In the genomic region with DNA sequence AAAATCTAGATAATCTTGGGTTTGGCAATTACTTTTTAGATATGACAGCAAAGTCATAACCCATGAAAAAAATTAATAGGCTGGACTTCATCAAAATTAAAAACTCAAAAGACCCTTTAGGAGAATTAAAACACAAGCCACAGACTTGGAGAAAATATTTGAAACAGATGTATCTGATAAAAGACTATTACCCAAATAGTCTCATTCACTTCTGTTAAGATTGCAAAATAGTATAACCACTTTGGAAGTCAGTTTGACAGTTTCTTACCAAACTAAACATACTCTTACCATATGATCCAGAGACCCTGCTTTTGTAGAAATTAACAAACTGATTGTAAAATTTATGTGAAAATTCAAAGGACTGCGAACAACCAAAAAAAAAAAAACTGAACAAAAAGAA, we compare ENCODE assay signal across 21 cellular contexts. TPM values are rescaled to one million over a fixed set of nuclear protein-coding genes. Genes with fewer than 3 reads are reported as not detected.
"Had no signal": no experiment of that assay in that cellular context is flagged by ENCODE, and none has a peak within 500 bp of the region (broad histone marks: within the 10 kb centered on the region; RNA-seq: fewer than 3 reads in every experiment).

No MANE protein-coding gene starts in this region.

- H3K36me3 ChIP-seq: colonic mucosa, heart left ventricle, neutrophil, right atrium auricular region, sigmoid colon, tibial nerve had no signal

- H3K36me3 Mint-ChIP-seq: naive thymus-derived CD8-positive, alpha-beta T cell; stimulated activated naive B cell treated with anti-CD40 and anti-IgM and Interleukin-4, amounts not matched to agents 10 μg/mL and 1 μg/mL and 100 μg/mL, for 72 hours had no signal

- H3K4me3 Mint-ChIP-seq: naive thymus-derived CD8-positive, alpha-beta T cell; stimulated activated naive B cell treated with anti-CD40 and anti-IgM and Interleukin-4, amounts not matched to agents 10 μg/mL and 1 μg/mL and 100 μg/mL, for 72 hours; stimulated activated naive CD8-positive, alpha-beta T cell treated with anti-CD3 and anti-CD28 coated beads, Interleukin-15, amount 100 ng/mL, for 72 hours had no signal

- H3K9me3 Mint-ChIP-seq: naive thymus-derived CD8-positive, alpha-beta T cell; stimulated activated naive CD8-positive, alpha-beta T cell treated with anti-CD3 and anti-CD28 coated beads, Interleukin-15, amount 100 ng/mL, for 72 hours had no signal

- H3K4me1 Mint-ChIP-seq: stimulated activated naive CD8-positive, alpha-beta T cell treated with anti-CD3 and anti-CD28 coated beads, Interleukin-15, amount 100 ng/mL, for 72 hours had no signal

- H3K27ac ChIP-seq: colonic mucosa, heart left ventricle, neutrophil, right atrium auricular region, sigmoid colon, skin epidermis, testis, tibial nerve had no signal

- DNase-seq: colonic mucosa; dermis blood vessel endothelial cell; heart left ventricle; hippocampal formation; kidney glomerular epithelial cell; mammary epithelial cell; mucosa of descending colon; naive thymus-derived CD8-positive, alpha-beta T cell; posterior cingulate gyrus; sigmoid colon; stimulated activated CD4-positive, alpha-beta T cell treated with anti-CD3 and anti-CD28 coated beads, Interleukin-2, amount 100 ng/mL, for 24 hours; stimulated activated CD4-positive, alpha-beta T cell treated with anti-CD3 and anti-CD28 coated beads, Interleukin-4, amount 100 ng/mL, for 4 hours; stimulated activated naive B cell treated with anti-CD40 and anti-IgM and Interleukin-4, amounts not matched to agents 10 μg/mL and 1 μg/mL and 100 μg/mL, for 72 hours; stimulated activated naive CD8-positive, alpha-beta T cell treated with anti-CD3 and anti-CD28 coated beads, Interleukin-15, amount 100 ng/mL, for 72 hours; testis had no signal

- H3K27ac Mint-ChIP-seq: naive thymus-derived CD8-positive, alpha-beta T cell; stimulated activated naive B cell treated with anti-CD40 and anti-IgM and Interleukin-4, amounts not matched to agents 10 μg/mL and 1 μg/mL and 100 μg/mL, for 72 hours; stimulated activated naive CD8-positive, alpha-beta T cell treated with anti-CD3 and anti-CD28 coated beads, Interleukin-15, amount 100 ng/mL, for 72 hours had no signal

- H3K4me3 ChIP-seq: colonic mucosa, heart left ventricle, mucosa of descending colon, right atrium auricular region, sigmoid colon, skin epidermis, testis, tibial nerve had no signal

- H3K9me3 ChIP-seq: colonic mucosa, heart left ventricle, mucosa of descending colon, neutrophil, right atrium auricular region, sigmoid colon, testis, tibial nerve had no signal

- H3K27me3 ChIP-seq: colonic mucosa, neutrophil, right atrium auricular region, sigmoid colon, testis, tibial nerve had no signal

- ATAC-seq: esophagus mucosa; heart left ventricle; mucosa of descending colon; naive thymus-derived CD8-positive, alpha-beta T cell; stimulated activated naive B cell treated with anti-CD40 and anti-IgM and Interleukin-4, amounts not matched to agents 10 μg/mL and 1 μg/mL and 100 μg/mL, for 72 hours; stimulated activated naive CD8-positive, alpha-beta T cell treated with anti-CD3 and anti-CD28 coated beads, Interleukin-15, amount 100 ng/mL, for 72 hours had no signal

RNA-seq across cellular contexts. Expression of a gene that starts 32.5 kb away (rescaled TPM):
- total RNA-seq: naive thymus-derived CD8-positive, alpha-beta T cell had no signal
- polyA plus RNA-seq: naive thymus-derived CD8-positive, alpha-beta T cell; neural cell had no signal
